8 cellular contexts compared by ENCODE assay signal in the genomic region with DNA sequence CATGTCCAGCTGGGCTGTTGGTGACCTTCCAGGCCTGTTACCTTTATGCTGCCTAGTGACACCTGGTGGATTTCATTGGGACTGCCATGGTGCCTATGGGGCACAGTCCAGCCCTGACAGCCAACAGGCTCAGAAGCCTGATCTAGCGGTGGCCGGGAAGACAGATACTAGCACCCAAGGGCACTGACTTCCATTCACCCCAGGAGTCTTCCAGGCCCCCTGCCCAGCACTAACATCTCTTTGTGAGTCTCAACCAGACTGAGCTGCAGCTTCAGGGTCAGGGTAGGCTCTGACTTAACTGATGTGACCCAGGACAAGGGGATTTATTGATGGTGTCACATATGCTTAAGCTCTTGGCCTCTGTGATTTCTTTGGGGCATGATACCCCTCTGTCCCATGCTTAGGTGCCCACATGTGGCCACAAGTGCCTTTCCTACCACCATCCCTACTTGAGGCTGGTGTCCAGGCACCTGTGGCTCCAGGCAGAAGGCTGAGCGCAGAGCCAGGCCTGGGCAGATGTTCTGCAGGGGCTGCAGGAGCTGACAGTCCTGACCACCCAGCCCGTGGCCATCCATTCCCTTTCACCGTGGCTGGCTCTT. TPM values are rescaled to one million over a fixed set of nuclear protein-coding genes. Genes with fewer than 3 reads are reported as not detected.
A peak's percentile ranks its signal among the peaks of the same experiment; 100 is the strongest.
DNase-seq lines count a peak whose midpoint lies in the region; ATAC-seq and TF ChIP-seq lines count a peak whose summit lies in the region.
"Not testable (repeated sequence)": the region's sequence is repeated elsewhere in the genome, so short reads cannot be mapped to it uniquely, and the experiment has no call there.

No MANE protein-coding gene starts in this region.

- CTCF ChIA-PET in AG04449 (lab: Yijun Ruan, JAX) = interaction anchor here (0.7 to 1.5 kb wide), 12 partner anchors 70 to 1220 kb away, joined by 3 to 11 read pairs (median 3); a partner anchor contains a TSS

- DNase-seq in AG04449 (ENCODE audit: low read depth, low spot score) = peak; percentile 1
- peak; percentile 54 for DNase-seq in activated naive CD4-positive, alpha-beta T cell treated with anti-CD3 and anti-CD28 coated beads, Interleukin-2, amount 50 U/mL, for 16 hours
- peak; percentile 46 for DNase-seq in fibroblast of pulmonary artery (ENCODE audit: low read depth)
- DNase-seq in myocyte (ENCODE audit: low read depth) = peak; percentile 11
- peak; percentile 20 to 75 (median 25) for DNase-seq in stimulated activated CD4-positive, alpha-beta T cell treated with anti-CD3 and anti-CD28 coated beads, TNF-alpha, amount 100 ng/mL, for 24 hours (ENCODE audit: low read depth in 3 of 3)

- POLR2A ChIA-PET in AG04449 (lab: Yijun Ruan, JAX) = not testable (repeated sequence)

- ATAC-seq in GM18909 (IDR thresholded peaks at IDR 0.05; ENCODE audit: poor library complexity, unreplicated experiment) (peak; percentile 91), HG03565 (IDR thresholded peaks at IDR 0.05; ENCODE audit: unreplicated experiment) (peak; percentile 87)

- TF ChIP-seq CTCF in AG04449 (IDR thresholded peaks at IDR 0.05; ENCODE audit: insufficient read depth, low read length, missing control alignments) (peak; percentile 30), WI38 (IDR thresholded peaks at IDR 0.05; ENCODE audit: low read depth, low read length) (peak; percentile 40; the same call in 1 of the 2 replicates), fibroblast of pulmonary artery (IDR thresholded peaks at IDR 0.05; ENCODE audit: low read length, missing control alignments) (peak; percentile 35)

- H3K4me3 ChIP-seq in AG04449 (ENCODE audit: low read depth, low read length); WI38 (ENCODE audit: low read depth, low read length); fibroblast of pulmonary artery (replicated peaks; ENCODE audit: low read depth, low read length): not testable (repeated sequence)

RNA-seq across cellular contexts. Expression of a gene that starts 8.0 kb away (rescaled TPM):
- total RNA-seq in myocyte = not detected in 2 replicates
- 0.08 TPM for polyA plus RNA-seq in myocyte (2012)

RNA-seq across cellular contexts. Expression of a gene that starts 16.5 kb away (rescaled TPM):
- total RNA-seq in myocyte = not detected in 2 replicates
- 0.10 TPM for polyA plus RNA-seq in myocyte (2012)

Comparison
In these comparisons a context has a peak if more than half of its experiments do, and no peak if none do; other contexts are left out.
1. DNase-seq: peak in every context shown above with its lines; median percentile 54 in activated naive CD4-positive, alpha-beta T cell treated with anti-CD3 and anti-CD28 coated beads, Interleukin-2, amount 50 U/mL, for 16 hours; 46 in fibroblast of pulmonary artery; 25 in stimulated activated CD4-positive, alpha-beta T cell treated with anti-CD3 and anti-CD28 coated beads, TNF-alpha, amount 100 ng/mL, for 24 hours; 11 in myocyte; 1 in AG04449.